20 cellular contexts compared by ENCODE assay signal in the genomic region with DNA sequence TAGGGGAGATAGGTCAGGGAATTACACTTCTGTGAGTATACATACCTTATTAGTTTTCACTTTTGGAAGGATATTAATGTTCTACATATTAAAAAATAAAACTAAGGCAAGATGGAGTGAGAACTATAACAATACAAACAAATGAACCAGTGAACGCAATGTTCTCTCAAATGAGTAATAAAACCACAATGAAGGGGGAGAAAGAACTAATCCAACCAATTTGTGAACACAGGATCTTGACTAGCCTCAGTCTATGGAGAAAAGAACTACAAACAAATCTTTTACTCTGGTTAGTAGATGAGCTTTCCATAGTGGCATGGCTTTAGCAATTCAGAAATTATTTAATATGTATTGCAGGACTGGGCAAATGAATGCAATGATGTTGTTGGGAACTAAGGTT.
"Had no signal": no experiment of that assay in that cellular context is flagged by ENCODE, and none has a peak within 500 bp of the region (broad histone marks: within the 10 kb centered on the region; RNA-seq: fewer than 3 reads in every experiment).

No MANE protein-coding gene starts in this region.

- H3K27me3 ChIP-seq: ascending aorta, esophagus squamous epithelium, sigmoid colon, tibial artery had no signal

- DNase-seq: activated CD4-positive, alpha-beta T cell treated with anti-CD3 and anti-CD28 coated beads for 1 hour; activated CD4-positive, alpha-beta T cell treated with anti-CD3 and anti-CD28 coated beads, Interleukin-2, amount 50 U/mL, for 1 hour; activated CD8-positive, alpha-beta T cell treated with anti-CD3 and anti-CD28 coated beads, Interleukin-2, amount 10 ng/mL, durations not matched to agents 7 days and 5 days; activated gamma-delta T cell treated with Interleukin-2 at 50 U/mL for 16 hours; activated T-cell treated with anti-CD3 and anti-CD28 coated beads, Interleukin-2, amount 50 U/mL, for 1 hour; cerebellar nuclear complex; cortex of kidney; endodermal cell; esophagus squamous epithelium; heart right ventricle; kidney; lower lobe of right lung; natural killer cell; retina; sigmoid colon; stimulated activated CD4-positive, alpha-beta T cell treated with anti-CD3 and anti-CD28 coated beads, Interleukin-4, amount 100 ng/mL, for 4 hours; T-cell; T-helper 9 cell; tibial artery had no signal

- H3K36me3 ChIP-seq: ascending aorta, esophagus squamous epithelium, heart right ventricle, lower lobe of right lung, sigmoid colon, tibial artery had no signal

- H3K4me1 ChIP-seq: ascending aorta, heart right ventricle, lower lobe of right lung, sigmoid colon, tibial artery had no signal

- H3K9me3 ChIP-seq: ascending aorta, esophagus squamous epithelium, heart right ventricle, lower lobe of right lung, sigmoid colon, tibial artery had no signal

- H3K4me3 ChIP-seq: ascending aorta, esophagus squamous epithelium, heart right ventricle, lower lobe of right lung, sigmoid colon, tibial artery had no signal

- H3K27ac ChIP-seq: ascending aorta, esophagus squamous epithelium, heart right ventricle, lower lobe of right lung, sigmoid colon, tibial artery had no signal
